In genomic region chr12:45182511-45182910, GRCh38 we compare ENCODE assay signal across 22 cellular contexts.
"Had no signal": no experiment of that assay in that cellular context is flagged by ENCODE, and none has a peak within 500 bp of the region (broad histone marks: within the 10 kb centered on the region; RNA-seq: fewer than 3 reads in every experiment).

No MANE protein-coding gene starts in this region.

- H3K9me3 ChIP-seq: prostate gland, testis had no signal

- H3K36me3 Mint-ChIP-seq: stimulated activated effector memory CD8-positive, alpha-beta T cell treated with anti-CD3 and anti-CD28 coated beads, Interleukin-12 subunit alpha, Interleukin-12 subunit beta, amount 100 ng/mL, for 72 hours had no signal

- H3K4me1 Mint-ChIP-seq: immature natural killer cell; neural crest cell; stimulated activated effector memory CD8-positive, alpha-beta T cell treated with anti-CD3 and anti-CD28 coated beads, Interleukin-12 subunit alpha, Interleukin-12 subunit beta, amount 100 ng/mL, for 72 hours had no signal

- H3K36me3 ChIP-seq: neutrophil, prostate gland, sigmoid colon, stomach had no signal

- H3K27ac Mint-ChIP-seq: immature natural killer cell; memory B cell; naive B cell; natural killer cell treated with Interleukin-12 subunit alpha and Interleukin-12 subunit beta and Interleukin-15 and Interleukin-18, amount 100 ng/mL, for 72 hours; stimulated activated effector memory CD8-positive, alpha-beta T cell treated with anti-CD3 and anti-CD28 coated beads, Interleukin-12 subunit alpha, Interleukin-12 subunit beta, amount 100 ng/mL, for 72 hours; type B pancreatic cell had no signal

- H3K4me3 ChIP-seq: coronary artery, lung, mucosa of descending colon, prostate gland, sigmoid colon, stomach, testis, tibial artery had no signal

- DNase-seq: effector memory CD4-positive, alpha-beta T cell; hypothalamus; immature natural killer cell; mucosa of descending colon; naive B cell; right cardiac atrium; sigmoid colon; stimulated activated CD4-positive, alpha-beta T cell treated with anti-CD3 and anti-CD28 coated beads, Interleukin-2, amount 100 ng/mL, for 24 hours; stimulated activated CD4-positive, alpha-beta T cell treated with anti-CD3 and anti-CD28 coated beads, Interleukin-4, amount 100 ng/mL, for 24 hours; stimulated activated naive CD4-positive, alpha-beta T cell treated with Interleukin-2 at 50 U/mL for 16 hours; stomach; testis; tibial artery had no signal

- H3K27me3 ChIP-seq: neutrophil, sigmoid colon, stomach, testis, tibial artery had no signal

- H3K4me1 ChIP-seq: prostate gland, sigmoid colon, stomach, testis had no signal

- H3K27ac ChIP-seq: coronary artery, neutrophil, prostate gland, sigmoid colon, stomach, testis, tibial artery had no signal

- H3K4me3 Mint-ChIP-seq: immature natural killer cell; memory B cell; naive B cell; natural killer cell treated with Interleukin-12 subunit alpha and Interleukin-12 subunit beta and Interleukin-15 and Interleukin-18, amount 100 ng/mL, for 72 hours; neural crest cell; stimulated activated effector memory CD8-positive, alpha-beta T cell treated with anti-CD3 and anti-CD28 coated beads, Interleukin-12 subunit alpha, Interleukin-12 subunit beta, amount 100 ng/mL, for 72 hours; type B pancreatic cell had no signal

- H3K27me3 Mint-ChIP-seq: memory B cell; naive B cell; natural killer cell treated with Interleukin-12 subunit alpha and Interleukin-12 subunit beta and Interleukin-15 and Interleukin-18, amount 100 ng/mL, for 72 hours; type B pancreatic cell had no signal

- ATAC-seq: mucosa of descending colon; natural killer cell treated with Interleukin-12 subunit alpha and Interleukin-12 subunit beta and Interleukin-15 and Interleukin-18, amount 100 ng/mL, for 72 hours; right cardiac atrium; stimulated activated effector memory CD8-positive, alpha-beta T cell treated with anti-CD3 and anti-CD28 coated beads, Interleukin-12 subunit alpha, Interleukin-12 subunit beta, amount 100 ng/mL, for 72 hours had no signal
